ENCODE assay signal across 20 cellular contexts in genomic region chr6:134982161-134982560, GRCh38. TPM values are rescaled to one million over a fixed set of nuclear protein-coding genes. Genes with fewer than 3 reads are reported as not detected.
DNase-seq lines count a peak whose midpoint lies in the region; ATAC-seq, FAIRE-seq and TF ChIP-seq lines count a peak whose summit lies in the region.
"Had no signal": no experiment of that assay in that cellular context is flagged by ENCODE, and none has a peak within 500 bp of the region (broad histone marks: within the 10 kb centered on the region; RNA-seq: fewer than 3 reads in every experiment).

No MANE protein-coding gene starts in this region.

- DNase-seq in activated CD4-positive, alpha-beta memory T cell treated with anti-CD3 and anti-CD28 coated beads, Interleukin-2, amount 10 ng/mL, durations not matched to agents 7 days and 5 days = no peak
- DNase-seq in activated CD4-positive, alpha-beta memory T cell treated with anti-CD3 and anti-CD28 coated beads for 36 hours = no peak
- no peak for DNase-seq in stimulated activated effector memory CD8-positive, alpha-beta T cell treated with anti-CD3 and anti-CD28 coated beads, Interleukin-12 subunit alpha, Interleukin-12 subunit beta, amount 100 ng/mL, for 72 hours (ENCODE audit: low spot score in 2 of 2)
- DNase-seq in omental fat pad (ENCODE audit: low spot score) = no peak
- no peak for DNase-seq in CD14-positive monocyte (ENCODE audit: low spot score)
- DNase-seq: AML-193; Calu3; CD8-positive, alpha-beta T cell; DMS 273 treated with DMSO at 0.1 percent for 48 hours; DMS53; DND-41; EL; HCEC 1CT had no signal

- no peaks in the 10 kb centered on the region for H3K27me3 Mint-ChIP-seq in activated CD4-positive, alpha-beta memory T cell treated with anti-CD3 and anti-CD28 coated beads, Interleukin-2, amount 10 ng/mL, durations not matched to agents 7 days and 5 days
- no peaks in the 10 kb centered on the region for H3K27me3 Mint-ChIP-seq in activated CD4-positive, alpha-beta memory T cell treated with anti-CD3 and anti-CD28 coated beads for 36 hours
- H3K27me3 Mint-ChIP-seq in T-helper 1 cell treated with Interleukin-12 subunit alpha and Interleukin-12 subunit beta and Interleukin-4 antibody, amounts not matched to agents 30 μg/mL and 1 μg/mL, for 36 hours (ENCODE audit: low read depth) = no peaks in the 10 kb centered on the region
- H3K27me3 Mint-ChIP-seq in CD14-positive monocyte (ENCODE audit: low read depth in 3 of 3) = no peaks in the 10 kb centered on the region

- CTCF ChIA-PET in activated CD4-positive, alpha-beta memory T cell treated with anti-CD3 and anti-CD28 coated beads, Interleukin-2, amount 10 ng/mL, durations not matched to agents 7 days and 5 days (lab: Charles Lee) = no interaction called here
- CTCF ChIA-PET in activated CD4-positive, alpha-beta memory T cell treated with anti-CD3 and anti-CD28 coated beads for 36 hours (lab: Charles Lee) = no interaction called here

- intact Hi-C loops in activated CD4-positive, alpha-beta memory T cell treated with anti-CD3 and anti-CD28 coated beads for 36 hours (cut with micrococcal nuclease) = no loop called here
- intact Hi-C loops in CD14-positive monocyte (cut with micrococcal nuclease) = no loop called here

- H3K4me3 Mint-ChIP-seq in activated CD4-positive, alpha-beta memory T cell treated with anti-CD3 and anti-CD28 coated beads, Interleukin-2, amount 10 ng/mL, durations not matched to agents 7 days and 5 days = no peak overlapping the region
- H3K4me3 Mint-ChIP-seq in activated CD4-positive, alpha-beta memory T cell treated with anti-CD3 and anti-CD28 coated beads for 36 hours = no peak overlapping the region
- no peak overlapping the region for H3K4me3 Mint-ChIP-seq in T-helper 1 cell treated with Interleukin-12 subunit alpha and Interleukin-12 subunit beta and Interleukin-4 antibody, amounts not matched to agents 30 μg/mL and 1 μg/mL, for 36 hours
- no peak overlapping the region for H3K4me3 Mint-ChIP-seq in stimulated activated effector memory CD8-positive, alpha-beta T cell treated with anti-CD3 and anti-CD28 coated beads, Interleukin-12 subunit alpha, Interleukin-12 subunit beta, amount 100 ng/mL, for 72 hours
- H3K4me3 Mint-ChIP-seq in CD14-positive monocyte = no peak overlapping the region
- H3K4me3 Mint-ChIP-seq: CD8-positive, alpha-beta T cell; GM23338 had no signal

- H3K27ac Mint-ChIP-seq in activated CD4-positive, alpha-beta memory T cell treated with anti-CD3 and anti-CD28 coated beads, Interleukin-2, amount 10 ng/mL, durations not matched to agents 7 days and 5 days = peak overlapping the region; percentile 70
- H3K27ac Mint-ChIP-seq in activated CD4-positive, alpha-beta memory T cell treated with anti-CD3 and anti-CD28 coated beads for 36 hours = no peak overlapping the region
- H3K27ac Mint-ChIP-seq in T-helper 1 cell treated with Interleukin-12 subunit alpha and Interleukin-12 subunit beta and Interleukin-4 antibody, amounts not matched to agents 30 μg/mL and 1 μg/mL, for 36 hours = peak overlapping the region; percentile 28
- no peak overlapping the region for H3K27ac Mint-ChIP-seq in stimulated activated effector memory CD8-positive, alpha-beta T cell treated with anti-CD3 and anti-CD28 coated beads, Interleukin-12 subunit alpha, Interleukin-12 subunit beta, amount 100 ng/mL, for 72 hours
- H3K27ac Mint-ChIP-seq in CD14-positive monocyte = no peak overlapping the region
- H3K27ac Mint-ChIP-seq: GM23338 had no signal

- peaks cover 63% of the 10 kb centered on the region for H3K4me1 Mint-ChIP-seq in activated CD4-positive, alpha-beta memory T cell treated with anti-CD3 and anti-CD28 coated beads, Interleukin-2, amount 10 ng/mL, durations not matched to agents 7 days and 5 days
- peaks cover 49% of the 10 kb centered on the region for H3K4me1 Mint-ChIP-seq in activated CD4-positive, alpha-beta memory T cell treated with anti-CD3 and anti-CD28 coated beads for 36 hours (ENCODE audit: low read depth)
- H3K4me1 Mint-ChIP-seq in T-helper 1 cell treated with Interleukin-12 subunit alpha and Interleukin-12 subunit beta and Interleukin-4 antibody, amounts not matched to agents 30 μg/mL and 1 μg/mL, for 36 hours (ENCODE audit: low read depth) = peaks cover 45% of the 10 kb centered on the region
- H3K4me1 Mint-ChIP-seq in stimulated activated effector memory CD8-positive, alpha-beta T cell treated with anti-CD3 and anti-CD28 coated beads, Interleukin-12 subunit alpha, Interleukin-12 subunit beta, amount 100 ng/mL, for 72 hours = peaks cover 38% of the 10 kb centered on the region
- peaks cover 7% of the 10 kb centered on the region for H3K4me1 Mint-ChIP-seq in CD14-positive monocyte
- H3K4me1 Mint-ChIP-seq: GM23338 had no signal

- TF ChIP-seq CTCF in omental fat pad (IDR thresholded peaks at IDR 0.05) = no peak
- TF ChIP-seq CTCF in CD14-positive monocyte (IDR thresholded peaks at IDR 0.05) = no peak

- peak; percentile 11 for FAIRE-seq in G401.6 (lab: Jason Lieb, UNC)
- FAIRE-seq: A549, GM12891, H54 had no signal

- H3K9me3 Mint-ChIP-seq in activated CD4-positive, alpha-beta memory T cell treated with anti-CD3 and anti-CD28 coated beads, Interleukin-2, amount 10 ng/mL, durations not matched to agents 7 days and 5 days = peaks cover 4% of the 10 kb centered on the region
- no peaks in the 10 kb centered on the region for H3K9me3 Mint-ChIP-seq in activated CD4-positive, alpha-beta memory T cell treated with anti-CD3 and anti-CD28 coated beads for 36 hours
- H3K9me3 Mint-ChIP-seq in T-helper 1 cell treated with Interleukin-12 subunit alpha and Interleukin-12 subunit beta and Interleukin-4 antibody, amounts not matched to agents 30 μg/mL and 1 μg/mL, for 36 hours = peaks cover 2% of the 10 kb centered on the region
- H3K9me3 Mint-ChIP-seq in stimulated activated effector memory CD8-positive, alpha-beta T cell treated with anti-CD3 and anti-CD28 coated beads, Interleukin-12 subunit alpha, Interleukin-12 subunit beta, amount 100 ng/mL, for 72 hours = no peaks in the 10 kb centered on the region
- no peaks in the 10 kb centered on the region for H3K9me3 Mint-ChIP-seq in CD14-positive monocyte
- H3K9me3 Mint-ChIP-seq: CD8-positive, alpha-beta T cell; GM23338 had no signal

- H3K36me3 Mint-ChIP-seq in activated CD4-positive, alpha-beta memory T cell treated with anti-CD3 and anti-CD28 coated beads, Interleukin-2, amount 10 ng/mL, durations not matched to agents 7 days and 5 days (ENCODE audit: low read depth) = peaks cover 52% of the 10 kb centered on the region
- peaks cover 39% of the 10 kb centered on the region for H3K36me3 Mint-ChIP-seq in activated CD4-positive, alpha-beta memory T cell treated with anti-CD3 and anti-CD28 coated beads for 36 hours
- peaks cover 49% of the 10 kb centered on the region for H3K36me3 Mint-ChIP-seq in T-helper 1 cell treated with Interleukin-12 subunit alpha and Interleukin-12 subunit beta and Interleukin-4 antibody, amounts not matched to agents 30 μg/mL and 1 μg/mL, for 36 hours (ENCODE audit: low read depth)
- H3K36me3 Mint-ChIP-seq in stimulated activated effector memory CD8-positive, alpha-beta T cell treated with anti-CD3 and anti-CD28 coated beads, Interleukin-12 subunit alpha, Interleukin-12 subunit beta, amount 100 ng/mL, for 72 hours = peaks cover 75% of the 10 kb centered on the region
- peaks cover 56 to 63% of the 10 kb centered on the region in 2 donors for H3K36me3 Mint-ChIP-seq in CD14-positive monocyte

- ATAC-seq in stimulated activated effector memory CD8-positive, alpha-beta T cell treated with anti-CD3 and anti-CD28 coated beads, Interleukin-12 subunit alpha, Interleukin-12 subunit beta, amount 100 ng/mL, for 72 hours = peak; percentile 15
- no peak for ATAC-seq in omental fat pad (ENCODE audit: low FRiP score)
- ATAC-seq: A549; CD8-positive, alpha-beta T cell; GM23338 had no signal

- POLR2A ChIA-PET in activated CD4-positive, alpha-beta memory T cell treated with anti-CD3 and anti-CD28 coated beads, Interleukin-2, amount 10 ng/mL, durations not matched to agents 7 days and 5 days (lab: Charles Lee) = interaction anchor here (0.7 to 1.1 kb wide), 3 partner anchors 34 to 201 kb away, joined by 3 read pairs; partner anchors contain the start of gene MYB
- POLR2A ChIA-PET in activated CD4-positive, alpha-beta memory T cell treated with anti-CD3 and anti-CD28 coated beads for 36 hours (lab: Charles Lee) = no interaction called here

RNA-seq across cellular contexts. Expression of gene ALDH8A1, which starts 32.3 kb away (rescaled TPM):
- total RNA-seq in activated CD4-positive, alpha-beta memory T cell treated with anti-CD3 and anti-CD28 coated beads, Interleukin-2, amount 10 ng/mL, durations not matched to agents 7 days and 5 days = 1 to 10 TPM in 1 of 2 experiments, under 1 TPM in 1; 0.85 to 1.2 TPM
- under 1 TPM; 0.24 to 0.81 TPM for total RNA-seq in activated CD4-positive, alpha-beta memory T cell treated with anti-CD3 and anti-CD28 coated beads for 36 hours
- total RNA-seq in omental fat pad = 1 to 10 TPM; 1.5 to 7.0 (median 3.0) TPM
- polyA plus RNA-seq in CD14-positive monocyte = not detected
- total RNA-seq: GM23338, HT-29 had no signal
- polyA plus RNA-seq: GM23338 had no signal

Comparison
In these comparisons a context has a peak if more than half of its experiments do, and no peak if none do; other contexts are left out.
1. H3K27ac Mint-ChIP-seq: peak in activated CD4-positive, alpha-beta memory T cell treated with anti-CD3 and anti-CD28 coated beads, Interleukin-2, amount 10 ng/mL, durations not matched to agents 7 days and 5 days (single experiment) and T-helper 1 cell treated with Interleukin-12 subunit alpha and Interleukin-12 subunit beta and Interleukin-4 antibody, amounts not matched to agents 30 μg/mL and 1 μg/mL, for 36 hours (single experiment); none in activated CD4-positive, alpha-beta memory T cell treated with anti-CD3 and anti-CD28 coated beads for 36 hours (single experiment), stimulated activated effector memory CD8-positive, alpha-beta T cell treated with anti-CD3 and anti-CD28 coated beads, Interleukin-12 subunit alpha, Interleukin-12 subunit beta, amount 100 ng/mL, for 72 hours (single experiment) and CD14-positive monocyte (0 of 7).